Comparison of ENCODE assay signal across 1 cellular context in genomic region chr5:177402271-177403043, GRCh38.
TF ChIP-seq lines count a peak whose summit lies in the region.

No MANE protein-coding gene starts in this region.

TF ChIP-seq in HEK293, 187 proteins besides CTCF, POLR2A, EP300 and RAD21 (continued from another document and continues in another):
- TF ChIP-seq, protein P1, sequence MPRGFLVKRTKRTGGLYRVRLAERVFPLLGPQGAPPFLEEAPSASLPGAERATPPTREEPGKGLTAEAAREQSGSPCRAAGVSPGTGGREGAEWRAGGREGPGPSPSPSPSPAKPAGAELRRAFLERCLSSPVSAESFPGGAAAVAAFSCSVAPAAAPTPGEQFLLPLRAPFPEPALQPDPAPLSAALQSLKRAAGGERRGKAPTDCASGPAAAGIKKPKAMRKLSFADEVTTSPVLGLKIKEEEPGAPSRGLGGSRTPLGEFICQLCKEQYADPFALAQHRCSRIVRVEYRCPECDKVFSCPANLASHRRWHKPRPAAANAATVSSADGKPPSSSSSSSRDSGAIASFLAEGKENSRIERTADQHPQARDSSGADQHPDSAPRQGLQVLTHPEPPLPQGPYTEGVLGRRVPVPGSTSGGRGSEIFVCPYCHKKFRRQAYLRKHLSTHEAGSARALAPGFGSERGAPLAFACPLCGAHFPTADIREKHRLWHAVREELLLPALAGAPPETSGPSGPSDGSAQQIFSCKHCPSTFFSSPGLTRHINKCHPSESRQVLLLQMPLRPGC (tag by site-specific recombination; IDR thresholded peaks at IDR 0.05), result no peak
- TF ChIP-seq REPIN1 (tag by site-specific recombination; IDR thresholded peaks at IDR 0.05; ENCODE audit: low read depth) (no peak), ZBTB11 (tag by site-specific recombination; conservative IDR thresholded peaks at IDR 0.05; ENCODE audit: low read depth) (peak; percentile 95), ZFHX2 (tag by site-specific recombination; conservative IDR thresholded peaks at IDR 0.05) (peak; percentile 54), MZF1 (tag by site-specific recombination; IDR thresholded peaks at IDR 0.05; ENCODE audit: borderline replicate concordance) (0 out of 2 replicates have a peak, but pooled peaks have one; percentile 13), SP2 (tag by site-specific recombination; IDR thresholded peaks at IDR 0.05) (peak; percentile 78), GFI1B (tag by site-specific recombination; IDR thresholded peaks at IDR 0.05) (no peak), ZNF114 (tag by site-specific recombination; IDR thresholded peaks at IDR 0.05) (no peak), ZNF280D (tag by site-specific recombination; IDR thresholded peaks at IDR 0.05) (no peak), ZBTB8A (tag by site-specific recombination; IDR thresholded peaks at IDR 0.05) (peak; percentile 95), ZNF600 (tag by site-specific recombination; IDR thresholded peaks at IDR 0.05) (peak; percentile 83), ZXDB (tag by site-specific recombination; IDR thresholded peaks at IDR 0.05) (peak; percentile 95), ZEB2 (tag by site-specific recombination; IDR thresholded peaks at IDR 0.05) (peak; percentile 89), KLF9 (tag by site-specific recombination; IDR thresholded peaks at IDR 0.05; ENCODE audit: low read depth) (peak; percentile 61; the same call in 1 of the 2 replicates), ZIC2 (tag by site-specific recombination; IDR thresholded peaks at IDR 0.05) (peak; percentile 41; the same call in 1 of the 2 replicates), ZFP37 (tag by site-specific recombination; IDR thresholded peaks at IDR 0.05) (0 out of 2 replicates have a peak, but pooled peaks have one; percentile 42), ZNF391 (tag by site-specific recombination; IDR thresholded peaks at IDR 0.05; ENCODE audit: borderline replicate concordance, low read depth) (peak; percentile 52; the same call in 1 of the 2 replicates), ZNF704 (tag by site-specific recombination; IDR thresholded peaks at IDR 0.05) (no peak), ZSCAN16 (tag by site-specific recombination; IDR thresholded peaks at IDR 0.05) (peak; percentile 30; the same call in 1 of the 2 replicates), ZNF701 (tag by site-specific recombination; IDR thresholded peaks at IDR 0.05) (no peak), KLF16 (tag by site-specific recombination; IDR thresholded peaks at IDR 0.05) (peak; percentile 1; the same call in 1 of the 2 replicates), ZNF341 (tag by site-specific recombination; IDR thresholded peaks at IDR 0.05; ENCODE audit: low read depth) (peak; percentile 92), ZNF664 (tag by site-specific recombination; IDR thresholded peaks at IDR 0.05) (no peak), ZNF324 (tag by site-specific recombination; IDR thresholded peaks at IDR 0.05) (0 out of 2 replicates have a peak, but pooled peaks have one; percentile 43), ZNF202 (tag by site-specific recombination; IDR thresholded peaks at IDR 0.05; ENCODE audit: borderline replicate concordance) (no peak), TRIM28 (IDR thresholded peaks at IDR 0.05; ENCODE audit: borderline replicate concordance, low read length) (0 out of 2 replicates have a peak, but pooled peaks have one; percentile 42), MEIS1 (CRISPR knock-in tag; IDR thresholded peaks at IDR 0.05; ENCODE audit: borderline replicate concordance) (no peak), ZNF398 (tag by site-specific recombination; IDR thresholded peaks at IDR 0.05) (0 out of 2 replicates have a peak, but pooled peaks have one; percentile 23), ZNF184 (tag by site-specific recombination; IDR thresholded peaks at IDR 0.05) (0 out of 2 replicates have a peak, but pooled peaks have one; percentile 23), ZNF19 (tag by site-specific recombination; IDR thresholded peaks at IDR 0.05; ENCODE audit: low read depth) (no peak), ZBTB17 (tag by site-specific recombination; IDR thresholded peaks at IDR 0.05) (peak; percentile 97), GLIS1 (tag by site-specific recombination; IDR thresholded peaks at IDR 0.05) (peak; percentile 42; the same call in 1 of the 2 replicates)
- TF ChIP-seq, protein P2, sequence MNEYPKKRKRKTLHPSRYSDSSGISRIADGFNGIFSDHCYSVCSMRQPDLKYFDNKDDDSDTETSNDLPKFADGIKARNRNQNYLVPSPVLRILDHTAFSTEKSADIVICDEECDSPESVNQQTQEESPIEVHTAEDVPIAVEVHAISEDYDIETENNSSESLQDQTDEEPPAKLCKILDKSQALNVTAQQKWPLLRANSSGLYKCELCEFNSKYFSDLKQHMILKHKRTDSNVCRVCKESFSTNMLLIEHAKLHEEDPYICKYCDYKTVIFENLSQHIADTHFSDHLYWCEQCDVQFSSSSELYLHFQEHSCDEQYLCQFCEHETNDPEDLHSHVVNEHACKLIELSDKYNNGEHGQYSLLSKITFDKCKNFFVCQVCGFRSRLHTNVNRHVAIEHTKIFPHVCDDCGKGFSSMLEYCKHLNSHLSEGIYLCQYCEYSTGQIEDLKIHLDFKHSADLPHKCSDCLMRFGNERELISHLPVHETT (tag by site-specific recombination; IDR thresholded peaks at IDR 0.05), result 0 out of 2 replicates have a peak, but pooled peaks have one; percentile 36
- TF ChIP-seq, protein P3, sequence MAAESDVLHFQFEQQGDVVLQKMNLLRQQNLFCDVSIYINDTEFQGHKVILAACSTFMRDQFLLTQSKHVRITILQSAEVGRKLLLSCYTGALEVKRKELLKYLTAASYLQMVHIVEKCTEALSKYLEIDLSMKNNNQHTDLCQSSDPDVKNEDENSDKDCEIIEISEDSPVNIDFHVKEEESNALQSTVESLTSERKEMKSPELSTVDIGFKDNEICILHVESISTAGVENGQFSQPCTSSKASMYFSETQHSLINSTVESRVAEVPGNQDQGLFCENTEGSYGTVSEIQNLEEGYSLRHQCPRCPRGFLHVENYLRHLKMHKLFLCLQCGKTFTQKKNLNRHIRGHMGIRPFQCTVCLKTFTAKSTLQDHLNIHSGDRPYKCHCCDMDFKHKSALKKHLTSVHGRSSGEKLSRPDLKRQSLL (tag by site-specific recombination; IDR thresholded peaks at IDR 0.05), result peak; percentile 57
- TF ChIP-seq, protein P4, sequence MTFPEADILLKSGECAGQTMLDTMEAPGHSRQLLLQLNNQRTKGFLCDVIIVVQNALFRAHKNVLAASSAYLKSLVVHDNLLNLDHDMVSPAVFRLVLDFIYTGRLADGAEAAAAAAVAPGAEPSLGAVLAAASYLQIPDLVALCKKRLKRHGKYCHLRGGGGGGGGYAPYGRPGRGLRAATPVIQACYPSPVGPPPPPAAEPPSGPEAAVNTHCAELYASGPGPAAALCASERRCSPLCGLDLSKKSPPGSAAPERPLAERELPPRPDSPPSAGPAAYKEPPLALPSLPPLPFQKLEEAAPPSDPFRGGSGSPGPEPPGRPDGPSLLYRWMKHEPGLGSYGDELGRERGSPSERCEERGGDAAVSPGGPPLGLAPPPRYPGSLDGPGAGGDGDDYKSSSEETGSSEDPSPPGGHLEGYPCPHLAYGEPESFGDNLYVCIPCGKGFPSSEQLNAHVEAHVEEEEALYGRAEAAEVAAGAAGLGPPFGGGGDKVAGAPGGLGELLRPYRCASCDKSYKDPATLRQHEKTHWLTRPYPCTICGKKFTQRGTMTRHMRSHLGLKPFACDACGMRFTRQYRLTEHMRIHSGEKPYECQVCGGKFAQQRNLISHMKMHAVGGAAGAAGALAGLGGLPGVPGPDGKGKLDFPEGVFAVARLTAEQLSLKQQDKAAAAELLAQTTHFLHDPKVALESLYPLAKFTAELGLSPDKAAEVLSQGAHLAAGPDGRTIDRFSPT (tag by site-specific recombination; IDR thresholded peaks at IDR 0.05), result peak; percentile 90
- TF ChIP-seq, protein P5, sequence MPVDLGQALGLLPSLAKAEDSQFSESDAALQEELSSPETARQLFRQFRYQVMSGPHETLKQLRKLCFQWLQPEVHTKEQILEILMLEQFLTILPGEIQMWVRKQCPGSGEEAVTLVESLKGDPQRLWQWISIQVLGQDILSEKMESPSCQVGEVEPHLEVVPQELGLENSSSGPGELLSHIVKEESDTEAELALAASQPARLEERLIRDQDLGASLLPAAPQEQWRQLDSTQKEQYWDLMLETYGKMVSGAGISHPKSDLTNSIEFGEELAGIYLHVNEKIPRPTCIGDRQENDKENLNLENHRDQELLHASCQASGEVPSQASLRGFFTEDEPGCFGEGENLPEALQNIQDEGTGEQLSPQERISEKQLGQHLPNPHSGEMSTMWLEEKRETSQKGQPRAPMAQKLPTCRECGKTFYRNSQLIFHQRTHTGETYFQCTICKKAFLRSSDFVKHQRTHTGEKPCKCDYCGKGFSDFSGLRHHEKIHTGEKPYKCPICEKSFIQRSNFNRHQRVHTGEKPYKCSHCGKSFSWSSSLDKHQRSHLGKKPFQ (tag by site-specific recombination; IDR thresholded peaks at IDR 0.05), result peak; percentile 89
- TF ChIP-seq, protein P6, sequence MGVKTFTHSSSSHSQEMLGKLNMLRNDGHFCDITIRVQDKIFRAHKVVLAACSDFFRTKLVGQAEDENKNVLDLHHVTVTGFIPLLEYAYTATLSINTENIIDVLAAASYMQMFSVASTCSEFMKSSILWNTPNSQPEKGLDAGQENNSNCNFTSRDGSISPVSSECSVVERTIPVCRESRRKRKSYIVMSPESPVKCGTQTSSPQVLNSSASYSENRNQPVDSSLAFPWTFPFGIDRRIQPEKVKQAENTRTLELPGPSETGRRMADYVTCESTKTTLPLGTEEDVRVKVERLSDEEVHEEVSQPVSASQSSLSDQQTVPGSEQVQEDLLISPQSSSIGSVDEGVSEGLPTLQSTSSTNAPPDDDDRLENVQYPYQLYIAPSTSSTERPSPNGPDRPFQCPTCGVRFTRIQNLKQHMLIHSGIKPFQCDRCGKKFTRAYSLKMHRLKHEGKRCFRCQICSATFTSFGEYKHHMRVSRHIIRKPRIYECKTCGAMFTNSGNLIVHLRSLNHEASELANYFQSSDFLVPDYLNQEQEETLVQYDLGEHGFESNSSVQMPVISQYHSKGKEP (tag by site-specific recombination; IDR thresholded peaks at IDR 0.05), result 0 out of 2 replicates have a peak, but pooled peaks have one; percentile 18
- TF ChIP-seq, protein P7, sequence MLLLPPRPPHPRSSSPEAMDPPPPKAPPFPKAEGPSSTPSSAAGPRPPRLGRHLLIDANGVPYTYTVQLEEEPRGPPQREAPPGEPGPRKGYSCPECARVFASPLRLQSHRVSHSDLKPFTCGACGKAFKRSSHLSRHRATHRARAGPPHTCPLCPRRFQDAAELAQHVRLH (tag by site-specific recombination; IDR thresholded peaks at IDR 0.05), result 0 out of 2 replicates have a peak, but pooled peaks have one; percentile 1
